2 cellular contexts compared by ENCODE assay signal in the genomic region with DNA sequence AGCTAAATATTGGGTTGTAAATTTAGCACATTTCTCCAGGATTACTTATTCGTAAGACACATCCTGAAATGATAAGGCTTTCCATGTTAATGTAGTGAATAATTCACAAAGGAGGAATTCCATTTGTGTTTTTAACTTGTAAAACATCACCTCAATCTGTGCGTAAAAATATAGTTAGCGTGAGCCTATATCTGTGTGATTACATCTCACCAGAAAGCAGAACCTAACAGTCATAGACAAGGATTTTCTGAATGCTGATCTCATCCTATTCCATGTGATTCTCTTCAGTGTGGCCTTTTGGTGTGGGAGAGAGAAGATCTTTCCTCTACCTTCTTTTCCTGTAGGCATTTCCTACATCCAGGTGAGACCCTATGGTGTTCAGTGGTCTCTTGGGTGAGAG.
TF ChIP-seq lines count a peak whose summit lies in the region.

No MANE protein-coding gene starts in this region.

TF ChIP-seq in SK-N-SH, 30 proteins besides CTCF, POLR2A, EP300 and RAD21 (continued from another document):
- TF ChIP-seq PBX3 (IDR thresholded peaks at IDR 0.05) (no peak), SMC3 (IDR thresholded peaks at IDR 0.05; ENCODE audit: low read depth, low read length) (no peak), RFX5 (IDR thresholded peaks at IDR 0.05; ENCODE audit: low read length) (no peak), NFIC (IDR thresholded peaks at IDR 0.05; ENCODE audit: borderline replicate concordance) (no peak), EZH2phosphoT487 (IDR thresholded peaks at IDR 0.05; ENCODE audit: borderline replicate concordance, low read depth) (no peak), ELF1 (IDR thresholded peaks at IDR 0.05) (no peak), NRF1 (IDR thresholded peaks at IDR 0.05; ENCODE audit: low read depth, low read length) (no peak), RXRA (IDR thresholded peaks at IDR 0.05; ENCODE audit: borderline replicate concordance, low read depth) (no peak), TCF12 (IDR thresholded peaks at IDR 0.05) (no peak), SIN3A (IDR thresholded peaks at IDR 0.05; ENCODE audit: borderline replicate concordance, low read depth, low read length) (no peak), CHD2 (IDR thresholded peaks at IDR 0.05; ENCODE audit: low read length, partially characterized antibody) (no peak), RCOR1 (IDR thresholded peaks at IDR 0.05; ENCODE audit: low read length) (no peak), MXI1 (IDR thresholded peaks at IDR 0.05; ENCODE audit: low read depth, low read length) (no peak), FOXJ3 (CRISPR knock-in tag; IDR thresholded peaks at IDR 0.05) (no peak), USF2 (IDR thresholded peaks at IDR 0.05; ENCODE audit: borderline replicate concordance, low read depth, low read length) (no peak)
- TF ChIP-seq, protein P1, sequence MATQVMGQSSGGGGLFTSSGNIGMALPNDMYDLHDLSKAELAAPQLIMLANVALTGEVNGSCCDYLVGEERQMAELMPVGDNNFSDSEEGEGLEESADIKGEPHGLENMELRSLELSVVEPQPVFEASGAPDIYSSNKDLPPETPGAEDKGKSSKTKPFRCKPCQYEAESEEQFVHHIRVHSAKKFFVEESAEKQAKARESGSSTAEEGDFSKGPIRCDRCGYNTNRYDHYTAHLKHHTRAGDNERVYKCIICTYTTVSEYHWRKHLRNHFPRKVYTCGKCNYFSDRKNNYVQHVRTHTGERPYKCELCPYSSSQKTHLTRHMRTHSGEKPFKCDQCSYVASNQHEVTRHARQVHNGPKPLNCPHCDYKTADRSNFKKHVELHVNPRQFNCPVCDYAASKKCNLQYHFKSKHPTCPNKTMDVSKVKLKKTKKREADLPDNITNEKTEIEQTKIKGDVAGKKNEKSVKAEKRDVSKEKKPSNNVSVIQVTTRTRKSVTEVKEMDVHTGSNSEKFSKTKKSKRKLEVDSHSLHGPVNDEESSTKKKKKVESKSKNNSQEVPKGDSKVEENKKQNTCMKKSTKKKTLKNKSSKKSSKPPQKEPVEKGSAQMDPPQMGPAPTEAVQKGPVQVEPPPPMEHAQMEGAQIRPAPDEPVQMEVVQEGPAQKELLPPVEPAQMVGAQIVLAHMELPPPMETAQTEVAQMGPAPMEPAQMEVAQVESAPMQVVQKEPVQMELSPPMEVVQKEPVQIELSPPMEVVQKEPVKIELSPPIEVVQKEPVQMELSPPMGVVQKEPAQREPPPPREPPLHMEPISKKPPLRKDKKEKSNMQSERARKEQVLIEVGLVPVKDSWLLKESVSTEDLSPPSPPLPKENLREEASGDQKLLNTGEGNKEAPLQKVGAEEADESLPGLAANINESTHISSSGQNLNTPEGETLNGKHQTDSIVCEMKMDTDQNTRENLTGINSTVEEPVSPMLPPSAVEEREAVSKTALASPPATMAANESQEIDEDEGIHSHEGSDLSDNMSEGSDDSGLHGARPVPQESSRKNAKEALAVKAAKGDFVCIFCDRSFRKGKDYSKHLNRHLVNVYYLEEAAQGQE (IDR thresholded peaks at IDR 0.05; ENCODE audit: low read depth, low read length), result no peak

TF ChIP-seq in SK-N-SH treated with all-trans-retinoic acid at 6 μM for 48 hours, 23 proteins besides CTCF, POLR2A, EP300 and RAD21 (continued from another document):
- TF ChIP-seq, protein P2, sequence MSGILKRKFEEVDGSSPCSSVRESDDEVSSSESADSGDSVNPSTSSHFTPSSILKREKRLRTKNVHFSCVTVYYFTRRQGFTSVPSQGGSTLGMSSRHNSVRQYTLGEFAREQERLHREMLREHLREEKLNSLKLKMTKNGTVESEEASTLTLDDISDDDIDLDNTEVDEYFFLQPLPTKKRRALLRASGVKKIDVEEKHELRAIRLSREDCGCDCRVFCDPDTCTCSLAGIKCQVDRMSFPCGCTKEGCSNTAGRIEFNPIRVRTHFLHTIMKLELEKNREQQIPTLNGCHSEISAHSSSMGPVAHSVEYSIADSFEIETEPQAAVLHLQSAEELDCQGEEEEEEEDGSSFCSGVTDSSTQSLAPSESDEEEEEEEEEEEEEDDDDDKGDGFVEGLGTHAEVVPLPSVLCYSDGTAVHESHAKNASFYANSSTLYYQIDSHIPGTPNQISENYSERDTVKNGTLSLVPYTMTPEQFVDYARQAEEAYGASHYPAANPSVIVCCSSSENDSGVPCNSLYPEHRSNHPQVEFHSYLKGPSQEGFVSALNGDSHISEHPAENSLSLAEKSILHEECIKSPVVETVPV (CRISPR knock-in tag; IDR thresholded peaks at IDR 0.05), result no peak
- TF ChIP-seq ZC3H10 (CRISPR knock-in tag; IDR thresholded peaks at IDR 0.05), result no peak
- no peak for TF ChIP-seq TCF4 (CRISPR knock-in tag; IDR thresholded peaks at IDR 0.05; ENCODE audit: borderline replicate concordance)
- no peak for TF ChIP-seq CREB5 (CRISPR knock-in tag; IDR thresholded peaks at IDR 0.05; ENCODE audit: low read depth)
- TF ChIP-seq ZFP30 (CRISPR knock-in tag; IDR thresholded peaks at IDR 0.05), result no peak
- TF ChIP-seq ZNF8 (CRISPR knock-in tag; IDR thresholded peaks at IDR 0.05), result no peak
- TF ChIP-seq ZNF565 (CRISPR knock-in tag; conservative IDR thresholded peaks at IDR 0.05; ENCODE audit: low read depth), result no peak
- TF ChIP-seq RARB (CRISPR knock-in tag; IDR thresholded peaks at IDR 0.05), result no peak
- TF ChIP-seq GLIS3 (CRISPR knock-in tag; IDR thresholded peaks at IDR 0.05), result no peak
- TF ChIP-seq CSDC2 (CRISPR knock-in tag; IDR thresholded peaks at IDR 0.05), result no peak
- TF ChIP-seq ESRRG (CRISPR knock-in tag; IDR thresholded peaks at IDR 0.05), result no peak
- no peak for TF ChIP-seq ZFP3 (CRISPR knock-in tag; IDR thresholded peaks at IDR 0.05)
- TF ChIP-seq, protein P3, sequence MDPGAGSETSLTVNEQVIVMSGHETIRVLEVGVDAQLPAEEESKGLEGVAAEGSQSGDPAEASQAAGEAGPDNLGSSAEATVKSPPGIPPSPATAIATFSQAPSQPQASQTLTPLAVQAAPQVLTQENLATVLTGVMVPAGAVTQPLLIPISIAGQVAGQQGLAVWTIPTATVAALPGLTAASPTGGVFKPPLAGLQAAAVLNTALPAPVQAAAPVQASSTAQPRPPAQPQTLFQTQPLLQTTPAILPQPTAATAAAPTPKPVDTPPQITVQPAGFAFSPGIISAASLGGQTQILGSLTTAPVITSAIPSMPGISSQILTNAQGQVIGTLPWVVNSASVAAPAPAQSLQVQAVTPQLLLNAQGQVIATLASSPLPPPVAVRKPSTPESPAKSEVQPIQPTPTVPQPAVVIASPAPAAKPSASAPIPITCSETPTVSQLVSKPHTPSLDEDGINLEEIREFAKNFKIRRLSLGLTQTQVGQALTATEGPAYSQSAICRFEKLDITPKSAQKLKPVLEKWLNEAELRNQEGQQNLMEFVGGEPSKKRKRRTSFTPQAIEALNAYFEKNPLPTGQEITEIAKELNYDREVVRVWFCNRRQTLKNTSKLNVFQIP (CRISPR knock-in tag; IDR thresholded peaks at IDR 0.05; ENCODE audit: borderline replicate concordance, low read depth), result no peak
